25 cellular contexts compared by ENCODE assay signal in the genomic region with DNA sequence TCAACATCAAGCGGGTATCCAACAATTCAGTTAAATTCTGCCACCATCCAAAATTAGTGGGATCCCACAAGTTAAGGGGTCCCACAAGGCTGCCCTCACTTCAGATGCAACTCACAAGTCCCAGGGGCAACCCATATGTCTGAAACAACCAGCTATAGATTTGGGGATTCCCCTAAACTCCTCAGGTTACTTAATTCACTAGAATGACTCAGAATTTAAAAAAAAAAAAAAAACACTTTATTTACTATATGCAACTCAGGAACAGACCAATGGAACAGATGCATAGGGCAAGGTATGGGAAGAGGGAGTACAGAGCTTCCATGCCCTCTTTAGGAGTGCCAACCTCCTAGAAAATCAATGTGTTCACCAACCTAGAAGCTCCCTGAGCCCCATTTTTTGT. TPM values are rescaled to one million over a fixed set of nuclear protein-coding genes. Genes with fewer than 3 reads are reported as not detected.
DNase-seq lines count a peak whose midpoint lies in the region; ATAC-seq and TF ChIP-seq lines count a peak whose summit lies in the region.
"Had no signal": no experiment of that assay in that cellular context is flagged by ENCODE, and none has a peak within 500 bp of the region (broad histone marks: within the 10 kb centered on the region; RNA-seq: fewer than 3 reads in every experiment).

No MANE protein-coding gene starts in this region.

- TF ChIP-seq CTCF in GM13977 (IDR thresholded peaks at IDR 0.05; ENCODE audit: extremely low read depth, insufficient read depth, missing control alignments) (no peak), foreskin keratinocyte (conservative IDR thresholded peaks at IDR 0.05) (no peak)

- ATAC-seq in activated T-helper 17 cell treated with anti-CD3 and anti-CD28 coated beads, Interleukin-2, amount 50 U/mL, for 72 hours (replicated peaks), result peak; percentile 53
- ATAC-seq in foreskin keratinocyte (peak; percentile 81), HG02970 (IDR thresholded peaks at IDR 0.05; ENCODE audit: low FRiP score, unreplicated experiment) (no peak), GM18498 (IDR thresholded peaks at IDR 0.05; ENCODE audit: unreplicated experiment) (no peak)
- ATAC-seq in effector memory CD8-positive, alpha-beta T cell (replicated peaks), result no peak
- ATAC-seq: body of pancreas, gastrocnemius medialis, upper lobe of right lung had no signal

- DNase-seq in Daoy (ENCODE audit: low read depth), result peak; percentile 7
- peak; percentile 16 for DNase-seq in GM13977 (ENCODE audit: low spot score)
- DNase-seq in foreskin keratinocyte, result peak in 1 of 2 donors; percentile 27
- no peak for DNase-seq in effector memory CD8-positive, alpha-beta T cell
- DNase-seq: activated CD4-positive, alpha-beta T cell treated with anti-CD3 and anti-CD28 coated beads for 1 hour; activated CD8-positive, alpha-beta memory T cell treated with anti-CD3 and anti-CD28 coated beads, Interleukin-2, amount 50 U/mL, for 48 hours; body of pancreas; Caco-2; gastrocnemius medialis; HCEC 1CT; midbrain; MM.1S; NCI-H187 treated with DMSO at 0.1 percent for 48 hours; NCI-H446; Peyer's patch; stimulated activated CD4-positive, alpha-beta T cell treated with anti-CD3 and anti-CD28 coated beads, Interleukin-2, amount 100 ng/mL, for 24 hours; T1000; upper lobe of right lung had no signal

- no peaks in the 10 kb centered on the region for H3K9me3 Mint-ChIP-seq in activated T-helper 17 cell treated with anti-CD3 and anti-CD28 coated beads, Interleukin-2, amount 50 U/mL, for 72 hours
- H3K9me3 Mint-ChIP-seq in effector memory CD8-positive, alpha-beta T cell, result no peaks in the 10 kb centered on the region

- H3K27me3 Mint-ChIP-seq in activated T-helper 17 cell treated with anti-CD3 and anti-CD28 coated beads, Interleukin-2, amount 50 U/mL, for 72 hours, result no peaks in the 10 kb centered on the region
- no peaks in the 10 kb centered on the region for H3K27me3 Mint-ChIP-seq in effector memory CD8-positive, alpha-beta T cell
- H3K27me3 Mint-ChIP-seq: activated naive CD4-positive, alpha-beta T cell treated with anti-CD3 and anti-CD28 coated beads, Interleukin-2, amount 50 U/mL, for 24 hours had no signal

- peak overlapping the region; percentile 28 for H3K27ac Mint-ChIP-seq in activated T-helper 17 cell treated with anti-CD3 and anti-CD28 coated beads, Interleukin-2, amount 50 U/mL, for 72 hours
- no peak overlapping the region for H3K27ac Mint-ChIP-seq in effector memory CD8-positive, alpha-beta T cell
- H3K27ac Mint-ChIP-seq: activated naive CD4-positive, alpha-beta T cell treated with anti-CD3 and anti-CD28 coated beads, Interleukin-2, amount 50 U/mL, for 24 hours; neural progenitor cell had no signal

- no peaks in the 10 kb centered on the region for H3K27me3 ChIP-seq in foreskin keratinocyte
- H3K27me3 ChIP-seq: body of pancreas, gastrocnemius medialis, neural progenitor cell, Peyer's patch, upper lobe of right lung had no signal

- H3K4me3 Mint-ChIP-seq in activated T-helper 17 cell treated with anti-CD3 and anti-CD28 coated beads, Interleukin-2, amount 50 U/mL, for 72 hours, result peak overlapping the region; percentile 11
- no peak overlapping the region for H3K4me3 Mint-ChIP-seq in effector memory CD8-positive, alpha-beta T cell
- H3K4me3 Mint-ChIP-seq: activated naive CD4-positive, alpha-beta T cell treated with anti-CD3 and anti-CD28 coated beads, Interleukin-2, amount 50 U/mL, for 24 hours; neural progenitor cell had no signal

- H3K36me3 Mint-ChIP-seq in activated T-helper 17 cell treated with anti-CD3 and anti-CD28 coated beads, Interleukin-2, amount 50 U/mL, for 72 hours (ENCODE audit: low read depth), result peaks cover 80% of the 10 kb centered on the region
- peaks cover 22% of the 10 kb centered on the region for H3K36me3 Mint-ChIP-seq in effector memory CD8-positive, alpha-beta T cell (ENCODE audit: insufficient read depth)

- in situ Hi-C loops in GM13977 (cut with MboI; ENCODE audit: low pct_unique_long_range_greater_than_20kb, low sequenced_read_pairs, unreplicated experiment), result no loop called here

- no peak overlapping the region for H3K27ac ChIP-seq in foreskin keratinocyte
- H3K27ac ChIP-seq: body of pancreas, gastrocnemius medialis, neural progenitor cell, Peyer's patch, prostate gland, SK-N-MC, upper lobe of right lung had no signal

- no peaks in the 10 kb centered on the region for H3K4me1 ChIP-seq in foreskin keratinocyte
- H3K4me1 ChIP-seq: Caco-2, Peyer's patch, prostate gland, upper lobe of right lung had no signal

- peaks cover 38% of the 10 kb centered on the region for H3K4me1 Mint-ChIP-seq in activated T-helper 17 cell treated with anti-CD3 and anti-CD28 coated beads, Interleukin-2, amount 50 U/mL, for 72 hours
- H3K4me1 Mint-ChIP-seq in effector memory CD8-positive, alpha-beta T cell (ENCODE audit: low read depth in 2 of 2), result peaks cover 5 to 31% of the 10 kb centered on the region in 2 donors
- H3K4me1 Mint-ChIP-seq: neural progenitor cell had no signal

RNA-seq across cellular contexts. Expression of gene AUH, which starts 15.1 kb away (rescaled TPM):
- total RNA-seq in Daoy (2014; rRNA removed; shearing (Covaris generic)), result 21.4 and 29.0 TPM in 2 replicates
- 10 to 100 TPM; 38.2 to 45.7 TPM for total RNA-seq in activated T-helper 17 cell treated with anti-CD3 and anti-CD28 coated beads, Interleukin-2, amount 50 U/mL, for 72 hours
- 7.8 and 8.1 TPM in 2 replicates for total RNA-seq in foreskin keratinocyte
- polyA plus RNA-seq in foreskin keratinocyte, result 5.3 and 5.8 TPM in 2 replicates

Comparison
In these comparisons a context has a peak if more than half of its experiments do, and no peak if none do; other contexts are left out.
1. DNase-seq: peak in Daoy (single experiment) and GM13977 (single experiment); none in effector memory CD8-positive, alpha-beta T cell (0 of 3).
2. ATAC-seq: peak in activated T-helper 17 cell treated with anti-CD3 and anti-CD28 coated beads, Interleukin-2, amount 50 U/mL, for 72 hours (single experiment) and foreskin keratinocyte (single experiment); none in effector memory CD8-positive, alpha-beta T cell (single experiment), HG02970 (single experiment) and GM18498 (single experiment).